Comparison of ENCODE assay signal across 8 cellular contexts in the genomic region with DNA sequence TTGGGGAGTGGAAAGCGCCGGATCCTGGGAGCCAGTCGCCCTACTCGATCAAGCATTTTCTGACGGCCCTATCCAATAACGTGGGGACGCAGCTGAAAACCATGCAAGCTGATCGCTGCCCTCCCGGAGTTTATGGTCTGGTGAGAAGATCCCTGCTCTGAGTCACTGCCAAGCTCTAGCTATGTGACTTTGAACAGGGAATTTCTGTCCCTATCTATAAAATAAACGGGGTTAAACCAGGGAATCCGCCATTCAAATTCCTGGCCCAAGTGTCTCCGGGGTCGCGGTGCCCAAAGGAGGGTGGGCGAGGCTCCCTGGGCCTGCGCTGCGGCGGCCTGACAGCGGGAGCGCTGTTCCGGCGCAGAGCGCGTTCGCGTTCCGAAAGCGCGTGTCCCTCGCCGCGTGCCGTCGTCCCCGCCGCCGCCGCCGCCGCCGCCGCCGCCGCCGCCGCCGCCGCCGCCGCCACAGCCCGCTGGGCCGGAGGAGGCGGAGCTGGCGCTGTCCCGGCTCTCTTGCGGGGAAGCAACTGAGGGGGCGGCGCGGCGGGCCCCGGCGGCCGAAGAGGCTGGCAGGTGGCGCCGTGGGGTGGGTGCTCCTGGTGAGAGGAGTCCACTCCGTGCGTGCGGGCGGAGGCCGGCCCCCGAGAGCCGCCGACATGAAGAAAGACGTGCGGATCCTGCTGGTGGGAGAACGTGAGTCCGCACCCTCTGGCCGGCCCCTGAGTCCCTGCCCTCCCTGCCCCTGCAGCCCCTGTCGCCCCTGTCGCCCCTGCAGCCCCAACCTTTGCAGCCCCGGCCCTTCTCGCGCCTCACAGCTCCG. TPM values are rescaled to one million over a fixed set of nuclear protein-coding genes. Genes with fewer than 3 reads are reported as not detected.
DNase-seq lines count a peak whose midpoint lies in the region; ATAC-seq and TF ChIP-seq lines count a peak whose summit lies in the region.

TSS of gene RHOT1 (plus strand) at position 465 of the 819 bp plus-strand sequence. CDS start at position 656, 191 bp downstream.

- H3K36me3 Mint-ChIP-seq in neural crest cell (ENCODE audit: low read depth): no peaks in the 10 kb centered on the region

- TF ChIP-seq CTCF in neural crest cell (conservative IDR thresholded peaks at IDR 0.05): peak; percentile 76

- no peaks in the 10 kb centered on the region for H3K27me3 ChIP-seq in stomach smooth muscle (ENCODE audit: control insufficient read depth in 1 of 2, insufficient read depth in 2 of 2, low read length in 2 of 2)

- no peaks in the 10 kb centered on the region for H3K9me3 ChIP-seq in stomach smooth muscle (ENCODE audit: control insufficient read depth in 2 of 2, low read length in 2 of 2)

- DNase-seq in DMS53 (lab: John Stamatoyannopoulos, UW): peak; percentile 92
- peak; percentile 84 for DNase-seq in KBM-7
- peak; percentile 87 for DNase-seq in RPMI7951 (ENCODE audit: low read depth)
- peak; percentile 60 for DNase-seq in activated T-helper 9 cell treated with anti-CD3 and anti-CD28 coated beads, Interleukin-2, amount 50 U/mL, for 16 hours (ENCODE audit: low read depth)
- DNase-seq in fibroblast of the conjunctiva (ENCODE audit: low read depth): peak; percentile 43
- DNase-seq in neural crest cell (ENCODE audit: low read depth, low spot score): peak; percentile 79

- H3K27me3 Mint-ChIP-seq in neural crest cell (ENCODE audit: low read depth): no peaks in the 10 kb centered on the region

- in situ Hi-C loops in KBM-7 (cut with MboI; ENCODE audit: low pct_unique_long_range_greater_than_20kb, low sequenced_read_pairs): no loop called here

- peak within 1 kb of the TSS; percentile 71 to 91 for H3K4me3 ChIP-seq in stomach smooth muscle (ENCODE audit: low read length in 2 of 2)

- peak; percentile 75 for ATAC-seq in GM21529 (IDR thresholded peaks at IDR 0.05; ENCODE audit: unreplicated experiment)

- H3K27ac ChIP-seq in stomach smooth muscle (ENCODE audit: low read length): peak within 1 kb of the TSS; percentile 88

- H3K36me3 ChIP-seq in stomach smooth muscle (ENCODE audit: control insufficient read depth in 2 of 2, insufficient read depth in 2 of 2, low read length in 2 of 2): no peaks in the 10 kb centered on the region

- H3K27ac Mint-ChIP-seq in neural crest cell (ENCODE audit: unreplicated experiment): peak within 1 kb of the TSS; percentile 82

- peak within 1 kb of the TSS; percentile 86 for H3K9ac ChIP-seq in stomach smooth muscle (ENCODE audit: low read length in 2 of 2)

- peaks cover 14% of the 10 kb centered on the region for H3K4me1 ChIP-seq in stomach smooth muscle (ENCODE audit: control insufficient read depth, insufficient read depth, low read length)

- H3K4me3 Mint-ChIP-seq in neural crest cell: peak within 1 kb of the TSS; percentile 97

- H3K4me1 Mint-ChIP-seq in neural crest cell: peaks cover 25% of the 10 kb centered on the region

- H3K9me3 Mint-ChIP-seq in neural crest cell: no peaks in the 10 kb centered on the region

RNA-seq across cellular contexts. Expression of gene RHOT1, which starts in this region (rescaled TPM):
- 34.5 and 43.4 TPM in 2 replicates for total RNA-seq in RPMI7951 (2014; rRNA removed; shearing (Covaris generic))
- total RNA-seq in neural crest cell: 30.1 and 34.1 TPM in 2 replicates

Comparison
In these comparisons a context has a peak if more than half of its experiments do, and no peak if none do; other contexts are left out.
1. Peak in every context shown above with its lines: DNase-seq, ATAC-seq, H3K4me3 ChIP-seq and H3K27ac ChIP-seq.